In genomic region chr6:46472243-46472642, GRCh38 we compare ENCODE assay signal across 8 cellular contexts.
"Had no signal": no experiment of that assay in that cellular context is flagged by ENCODE, and none has a peak within 500 bp of the region (broad histone marks: within the 10 kb centered on the region; RNA-seq: fewer than 3 reads in every experiment).

No MANE protein-coding gene starts in this region.

- H3K4me2 ChIP-seq: GM23338 had no signal

- H3K9me3 ChIP-seq: HAP-1 had no signal

- DNase-seq: GOT3, H7, H9, HCEC 1CT, HFFc6 had no signal

- H2AFZ ChIP-seq: GM23338 had no signal

- ATAC-seq: GM23338, HCT116 had no signal

- H3K4me3 ChIP-seq: GM23338, HAP-1 had no signal

- H3K4me1 ChIP-seq: HAP-1 had no signal

- H3K4me3 Mint-ChIP-seq: GM23338, H9, HFFc6 had no signal

- H3K27ac Mint-ChIP-seq: GM23338, HFFc6 had no signal

- H3K36me3 ChIP-seq: HAP-1 had no signal
